9 cellular contexts compared by ENCODE assay signal in the genomic region with DNA sequence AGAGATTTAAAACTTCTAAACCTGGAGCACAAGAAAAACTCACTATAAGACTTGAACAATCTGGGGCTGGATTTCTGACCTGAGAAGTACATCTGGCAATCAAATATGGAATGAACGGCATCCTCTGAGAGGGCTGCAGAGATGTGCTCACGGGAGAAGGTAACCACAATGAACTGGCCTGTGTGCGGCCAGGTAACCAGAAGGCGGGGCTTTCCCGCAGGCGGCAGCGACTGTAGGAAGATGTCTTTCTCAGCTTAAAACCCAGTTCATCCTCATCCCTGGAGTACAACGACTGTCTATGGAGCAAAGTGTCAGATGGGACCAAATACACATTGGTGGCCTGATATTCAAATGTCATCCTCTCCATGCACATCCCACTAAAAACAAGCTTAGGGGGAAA. TPM values are rescaled to one million over a fixed set of nuclear protein-coding genes. Genes with fewer than 3 reads are reported as not detected.
DNase-seq lines count a peak whose midpoint lies in the region; ATAC-seq and TF ChIP-seq lines count a peak whose summit lies in the region.
"Had no signal": no experiment of that assay in that cellular context is flagged by ENCODE, and none has a peak within 500 bp of the region (broad histone marks: within the 10 kb centered on the region; RNA-seq: fewer than 3 reads in every experiment).

No MANE protein-coding gene starts in this region.

- H3K4me1 Mint-ChIP-seq in natural killer cell = peaks cover 34 to 42% of the 10 kb centered on the region in 2 donors

- WGBS in HUES64 = 55% methylated on average over 8 of the region's 8 CpGs

- peak overlapping the region; percentile 79 to 97 (median 93); a peak in 19 of 20 replicates for H3K4me3 ChIP-seq in BLaER1 treated with 17β-estradiol and CSF1 and Interleukin-3, amounts not matched to agents 10 nM and 100 nM
- H3K4me3 ChIP-seq in HUES64 (ENCODE audit: low read length) = peak overlapping the region; percentile 78

- H3K9me3 Mint-ChIP-seq in natural killer cell = no peaks in the 10 kb centered on the region

- H4K20me1 ChIP-seq in BLaER1 treated with 17β-estradiol and CSF1 and Interleukin-3, amounts not matched to agents 10 nM and 100 nM = peaks cover 0 to 65% (median 57%) of the 10 kb centered on the region in 11 experiments; a peak in 19 of 22 replicates

- H3K27me3 ChIP-seq in BLaER1 treated with 17β-estradiol and CSF1 and Interleukin-3, amounts not matched to agents 10 nM and 100 nM = peaks cover 5 to 17% (median 11%) of the 10 kb centered on the region in 11 experiments; a peak in 15 of 22 replicates
- no peaks in the 10 kb centered on the region for H3K27me3 ChIP-seq in HUES64 (ENCODE audit: insufficient read depth, low read length)

- H3K27ac Mint-ChIP-seq in natural killer cell = peak overlapping the region; percentile 72 to 80

- peak overlapping the region; percentile 79 for H3K4me3 Mint-ChIP-seq in natural killer cell

- no peak for TF ChIP-seq CTCF in natural killer cell (IDR thresholded peaks at IDR 0.05)

- no peaks in the 10 kb centered on the region for H3K36me3 Mint-ChIP-seq in natural killer cell

- intact Hi-C loops in natural killer cell (cut with micrococcal nuclease) = no loop called here

- no peaks in the 10 kb centered on the region for H3K36me3 ChIP-seq in BLaER1 treated with 17β-estradiol and CSF1 and Interleukin-3, amounts not matched to agents 10 nM and 100 nM
- no peaks in the 10 kb centered on the region for H3K36me3 ChIP-seq in HUES64 (ENCODE audit: insufficient read depth, low read length)
- H3K36me3 ChIP-seq: neutrophil had no signal

- peaks cover 0 to 11% of the 10 kb centered on the region in 2 donors for H3K27me3 Mint-ChIP-seq in natural killer cell (ENCODE audit: low read depth in 2 of 2)

- no peak overlapping the region for H3K27ac ChIP-seq in BLaER1 treated with 17β-estradiol and CSF1 and Interleukin-3, amounts not matched to agents 10 nM and 100 nM
- no peak overlapping the region for H3K27ac ChIP-seq in HUES64 (ENCODE audit: low read depth, low read length)
- no peak overlapping the region for H3K27ac ChIP-seq in caudate nucleus (ENCODE audit: low read depth, low read length)
- H3K27ac ChIP-seq: neutrophil had no signal

- peak; percentile 49 for DNase-seq in cerebellar cortex (ENCODE audit: low spot score)
- DNase-seq in natural killer cell = no peak
- DNase-seq in caudate nucleus (lab: John Stamatoyannopoulos, UW) = no peak
- no peak for DNase-seq in NCI-H82 (lab: John Stamatoyannopoulos, UW)
- DNase-seq in activated naive CD4-positive, alpha-beta T cell treated with anti-CD3 and anti-CD28 coated beads, Interleukin-2, amount 50 U/mL, for 16 hours = no peak

- H3K4me1 ChIP-seq in BLaER1 treated with 17β-estradiol and CSF1 and Interleukin-3, amounts not matched to agents 10 nM and 100 nM = peaks cover 33 to 80% (median 69%) of the 10 kb centered on the region in 10 experiments
- no peaks in the 10 kb centered on the region; the same call in 1 of the 2 replicates for H3K4me1 ChIP-seq in HUES64 (ENCODE audit: insufficient read depth, low read length)

- H3K4me2 ChIP-seq in BLaER1 treated with 17β-estradiol and CSF1 and Interleukin-3, amounts not matched to agents 10 nM and 100 nM = peak overlapping the region; percentile 75 to 99 (median 97)

- ATAC-seq in natural killer cell (no peak), GM18502 (IDR thresholded peaks at IDR 0.05; ENCODE audit: poor library complexity, unreplicated experiment) (no peak)

- H3K9me3 ChIP-seq in BLaER1 treated with 17β-estradiol and CSF1 and Interleukin-3, amounts not matched to agents 10 nM and 100 nM (replicated peaks in 1 of 11) = no peaks in the 10 kb centered on the region
- H3K9me3 ChIP-seq in HUES64 (ENCODE audit: insufficient read depth, low read depth, low read length) = no peaks in the 10 kb centered on the region
- H3K9me3 ChIP-seq: neutrophil had no signal

- peak overlapping the region in 10 of 11 experiments; percentile 84 to 92 (median 90); a peak in 14 of 22 replicates for H3K9ac ChIP-seq in BLaER1 treated with 17β-estradiol and CSF1 and Interleukin-3, amounts not matched to agents 10 nM and 100 nM
- no peak overlapping the region for H3K9ac ChIP-seq in HUES64 (ENCODE audit: low read depth, low read length)

RNA-seq across cellular contexts. Expression of a gene that starts 24.5 kb away (rescaled TPM):
- polyA plus RNA-seq in HUES64 (2013, experiment 1 of 2) = 13.2 TPM
- polyA plus RNA-seq in HUES64 (2013, experiment 2 of 2) = 12.8 TPM
- 10 to 100 TPM; 17.1 to 36.3 (median 34.3) TPM for total RNA-seq in natural killer cell
